In the genomic region with DNA sequence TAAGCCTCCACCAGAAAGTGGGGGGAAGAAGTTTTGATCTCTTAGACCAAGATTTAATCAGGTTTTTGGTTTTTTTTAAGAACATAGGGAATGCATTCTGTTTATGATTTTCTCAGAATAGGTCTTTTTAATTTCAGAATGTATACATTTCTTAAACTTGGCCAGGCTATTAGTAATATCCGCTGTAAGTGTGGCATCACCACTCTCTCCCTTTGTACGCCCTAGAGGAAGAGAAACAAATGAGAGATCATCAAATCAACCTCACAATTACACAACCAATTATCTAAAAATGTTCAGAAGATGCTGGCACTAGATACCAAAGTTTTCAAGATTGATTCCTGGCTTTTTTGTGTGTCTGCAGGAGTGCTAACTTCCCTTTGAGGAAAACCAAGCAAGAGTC, we compare ENCODE assay signal across 21 cellular contexts.
"Had no signal": no experiment of that assay in that cellular context is flagged by ENCODE, and none has a peak within 500 bp of the region (broad histone marks: within the 10 kb centered on the region; RNA-seq: fewer than 3 reads in every experiment).

No MANE protein-coding gene starts in this region.

- DNase-seq: activated T-cell treated with anti-CD3 and anti-CD28 coated beads, Interleukin-2, amount 50 U/mL, for 1 hour; aorta; effector CD4-positive, alpha-beta T cell; glutamatergic neuron; immature natural killer cell; kidney glomerular epithelial cell; left lung; naive thymus-derived CD8-positive, alpha-beta T cell; right lobe of liver; stimulated activated CD4-positive, alpha-beta T cell treated with anti-CD3 and anti-CD28 coated beads, Interleukin-15, amount 100 ng/mL, for 24 hours; stimulated activated naive B cell treated with anti-CD40 and anti-IgM and Interleukin-4, amounts not matched to agents 10 μg/mL and 1 μg/mL and 100 μg/mL, for 72 hours; T-helper 9 cell; transverse colon had no signal

- H3K4me3 ChIP-seq: hepatocyte, left lung, lung, right lobe of liver, skin epidermis, transverse colon had no signal

- H3K36me3 Mint-ChIP-seq: brain had no signal

- H3K27me3 ChIP-seq: hepatocyte, left lung, right lobe of liver, transverse colon had no signal

- H3K27me3 Mint-ChIP-seq: brain; dendritic cell treated with granulocyte-macrophage colony-stimulating factor and Interleukin-4, amounts not matched to agents 40 ng/mL and 50 ng/mL, for 4 days had no signal

- H3K4me3 Mint-ChIP-seq: brain; dendritic cell treated with granulocyte-macrophage colony-stimulating factor and Interleukin-4, amounts not matched to agents 40 ng/mL and 50 ng/mL, for 4 days; immature natural killer cell; naive thymus-derived CD8-positive, alpha-beta T cell; stimulated activated naive B cell treated with anti-CD40 and anti-IgM and Interleukin-4, amounts not matched to agents 10 μg/mL and 1 μg/mL and 100 μg/mL, for 72 hours; WTC11 had no signal

- H3K27ac ChIP-seq: hepatocyte, left lung, parathyroid adenoma, right lobe of liver, skin epidermis, transverse colon had no signal

- H3K4me1 ChIP-seq: right lobe of liver, transverse colon had no signal

- H3K4me1 Mint-ChIP-seq: immature natural killer cell, WTC11 had no signal

- H3K9me3 ChIP-seq: right lobe of liver had no signal

- H3K36me3 ChIP-seq: left lung, right lobe of liver, transverse colon had no signal

- ATAC-seq: activated naive CD4-positive, alpha-beta T cell treated with anti-CD3 and anti-CD28 coated beads, Interleukin-2, amount 50 U/mL, for 72 hours; left lung; naive thymus-derived CD8-positive, alpha-beta T cell; right lobe of liver; stimulated activated naive B cell treated with anti-CD40 and anti-IgM and Interleukin-4, amounts not matched to agents 10 μg/mL and 1 μg/mL and 100 μg/mL, for 72 hours; WTC11 had no signal

- H3K27ac Mint-ChIP-seq: activated naive CD4-positive, alpha-beta T cell treated with anti-CD3 and anti-CD28 coated beads, Interleukin-2, amount 50 U/mL, for 72 hours; dendritic cell treated with granulocyte-macrophage colony-stimulating factor and Interleukin-4, amounts not matched to agents 40 ng/mL and 50 ng/mL, for 4 days; immature natural killer cell; naive thymus-derived CD8-positive, alpha-beta T cell; stimulated activated naive B cell treated with anti-CD40 and anti-IgM and Interleukin-4, amounts not matched to agents 10 μg/mL and 1 μg/mL and 100 μg/mL, for 72 hours; WTC11 had no signal
